ENCODE assay signal across 20 cellular contexts in genomic region chr16:88471575-88471974, GRCh38. TPM values are rescaled to one million over a fixed set of nuclear protein-coding genes. Genes with fewer than 3 reads are reported as not detected.
DNase-seq lines count a peak whose midpoint lies in the region; ATAC-seq, FAIRE-seq and TF ChIP-seq lines count a peak whose summit lies in the region.
"Had no signal": no experiment of that assay in that cellular context is flagged by ENCODE, and none has a peak within 500 bp of the region (broad histone marks: within the 10 kb centered on the region; RNA-seq: fewer than 3 reads in every experiment).

No MANE protein-coding gene starts in this region.

- no peaks in the 10 kb centered on the region for H3K9me3 ChIP-seq in CD4-positive, CD25-positive, alpha-beta regulatory T cell (ENCODE audit: control insufficient read depth in 2 of 2, low read length in 2 of 2)
- no peaks in the 10 kb centered on the region for H3K9me3 ChIP-seq in osteoblast (ENCODE audit: low read depth, low read length)
- no peaks in the 10 kb centered on the region for H3K9me3 ChIP-seq in GM23248 (ENCODE audit: low read depth)
- no peaks in the 10 kb centered on the region for H3K9me3 ChIP-seq in Peyer's patch
- H3K9me3 ChIP-seq: HAP-1, SJCRH30 had no signal

- H3F3A ChIP-seq in GM23248 (ENCODE audit: insufficient read depth) = no peaks in the 10 kb centered on the region

- no peaks in the 10 kb centered on the region for H3K27me3 ChIP-seq in CD4-positive, CD25-positive, alpha-beta regulatory T cell (ENCODE audit: control insufficient read depth, insufficient read depth, low read length)
- H3K27me3 ChIP-seq in bronchial epithelial cell (ENCODE audit: control insufficient read depth, insufficient read depth, low read length) = no peaks in the 10 kb centered on the region
- no peaks in the 10 kb centered on the region for H3K27me3 ChIP-seq in osteoblast (ENCODE audit: insufficient read depth, low read length)
- no peaks in the 10 kb centered on the region for H3K27me3 ChIP-seq in GM23248 (replicated peaks; ENCODE audit: insufficient read depth)
- no peaks in the 10 kb centered on the region for H3K27me3 ChIP-seq in Peyer's patch
- H3K27me3 ChIP-seq: SJCRH30 had no signal

- no peak overlapping the region for H3K4me2 ChIP-seq in osteoblast (ENCODE audit: insufficient read depth, low read length)
- no peak overlapping the region for H3K4me2 ChIP-seq in GM23248 (ENCODE audit: unreplicated experiment)

- H3K4me3 Mint-ChIP-seq in CD4-positive, CD25-positive, alpha-beta regulatory T cell = no peak overlapping the region

- TF ChIP-seq CTCF in bronchial epithelial cell (IDR thresholded peaks at IDR 0.05; ENCODE audit: insufficient read depth, low read length, severe bottlenecking) (no peak), osteoblast (IDR thresholded peaks at IDR 0.05; ENCODE audit: extremely low read depth, low read depth, low read length) (no peak), Peyer's patch (IDR thresholded peaks at IDR 0.05) (no peak)

- in situ Hi-C loops in GM23248 (cut with MboI) = no loop called here

- no peaks in the 10 kb centered on the region for H3K36me3 ChIP-seq in CD4-positive, CD25-positive, alpha-beta regulatory T cell (ENCODE audit: control insufficient read depth, insufficient read depth, low read length)
- no peaks in the 10 kb centered on the region for H3K36me3 ChIP-seq in bronchial epithelial cell (ENCODE audit: control insufficient read depth, insufficient read depth, low read length)
- H3K36me3 ChIP-seq in osteoblast (ENCODE audit: insufficient read depth, low read length) = no peaks in the 10 kb centered on the region
- no peaks in the 10 kb centered on the region for H3K36me3 ChIP-seq in GM23248 (ENCODE audit: low read depth)
- H3K36me3 ChIP-seq in Peyer's patch = no peaks in the 10 kb centered on the region
- H3K36me3 ChIP-seq: HAP-1, SJCRH30 had no signal

- ATAC-seq in CD4-positive, CD25-positive, alpha-beta regulatory T cell (ENCODE audit: low read depth in 2 of 2) = no peak
- ATAC-seq in activated naive CD4-positive, alpha-beta T cell treated with anti-CD3 and anti-CD28 coated beads, Interleukin-2, amount 50 U/mL, for 72 hours = no peak

- H3K27ac Mint-ChIP-seq in CD4-positive, CD25-positive, alpha-beta regulatory T cell = peak overlapping the region in 1 of 3 donors; percentile 92
- H3K27ac Mint-ChIP-seq in activated naive CD4-positive, alpha-beta T cell treated with anti-CD3 and anti-CD28 coated beads, Interleukin-2, amount 50 U/mL, for 72 hours = no peak overlapping the region

- H3K9ac ChIP-seq in GM23248 = no peak overlapping the region

- peaks cover 0 to 6% (median 0%) of the 10 kb centered on the region in 7 donors for H3K9me3 Mint-ChIP-seq in CD4-positive, CD25-positive, alpha-beta regulatory T cell
- no peaks in the 10 kb centered on the region for H3K9me3 Mint-ChIP-seq in activated naive CD4-positive, alpha-beta T cell treated with anti-CD3 and anti-CD28 coated beads, Interleukin-2, amount 50 U/mL, for 72 hours

- H3K27me3 Mint-ChIP-seq in CD4-positive, CD25-positive, alpha-beta regulatory T cell = peaks cover 10% of the 10 kb centered on the region

- no peaks in the 10 kb centered on the region for H3K9me2 ChIP-seq in GM23248 (ENCODE audit: insufficient read depth)

- H3K79me2 ChIP-seq in osteoblast (ENCODE audit: insufficient read depth, low read length) (no peaks in the 10 kb centered on the region), GM23248 (ENCODE audit: insufficient read depth) (no peaks in the 10 kb centered on the region)

- H4K20me1 ChIP-seq in osteoblast (ENCODE audit: insufficient read depth, low read length) = peaks cover 9% of the 10 kb centered on the region
- no peaks in the 10 kb centered on the region for H4K20me1 ChIP-seq in GM23248 (ENCODE audit: insufficient read depth)

- FAIRE-seq in bronchial epithelial cell (lab: Jason Lieb, UNC) = no peak
- FAIRE-seq: GM12891, GM18507, GM19239 had no signal

- H2AFZ ChIP-seq in osteoblast (ENCODE audit: low read length) (no peak overlapping the region), GM23248 (no peak overlapping the region)

- DNase-seq in CD4-positive, CD25-positive, alpha-beta regulatory T cell = no peak
- DNase-seq in HPDE6-E6E7 (ENCODE audit: extremely low spot score) (peak; percentile 41), bronchial epithelial cell (ENCODE audit: low read depth) (peak; percentile 15), osteoblast (ENCODE audit: insufficient read length, low spot score, missing footprints) (peak; percentile 91), GM23248 (no peak), Peyer's patch (no peak)
- DNase-seq in activated naive CD4-positive, alpha-beta T cell treated with anti-CD3 and anti-CD28 coated beads, Interleukin-2, amount 50 U/mL, for 72 hours (ENCODE audit: low spot score in 2 of 2) = no peak
- DNase-seq: ACHN, DMS 273 treated with DMSO at 0.1 percent for 48 hours, GF-D8, IMR-90, NCI-H187, NCI-H345, NCI-H69, RPMI8226, SJCRH30 had no signal

- H3K36me3 Mint-ChIP-seq in CD4-positive, CD25-positive, alpha-beta regulatory T cell = no peaks in the 10 kb centered on the region
- H3K36me3 Mint-ChIP-seq in activated naive CD4-positive, alpha-beta T cell treated with anti-CD3 and anti-CD28 coated beads, Interleukin-2, amount 50 U/mL, for 72 hours = no peaks in the 10 kb centered on the region

- TF ChIP-seq POLR2A in Peyer's patch (IDR thresholded peaks at IDR 0.05) = no peak

- no peak overlapping the region for H3K4me3 ChIP-seq in CD4-positive, CD25-positive, alpha-beta regulatory T cell (ENCODE audit: low read depth, low read length)
- H3K4me3 ChIP-seq in bronchial epithelial cell (ENCODE audit: low read depth, low read length) (no peak overlapping the region), osteoblast (ENCODE audit: insufficient read depth, low read length) (no peak overlapping the region), GM23248 (no peak overlapping the region), Peyer's patch (no peak overlapping the region)
- H3K4me3 ChIP-seq: HAP-1, SJCRH30 had no signal

- peak overlapping the region; percentile 88 for H3K27ac ChIP-seq in CD4-positive, CD25-positive, alpha-beta regulatory T cell (ENCODE audit: insufficient read depth, low read length, poor library complexity, severe bottlenecking)
- no peak overlapping the region for H3K27ac ChIP-seq in osteoblast (ENCODE audit: low read depth, low read length)
- no peak overlapping the region for H3K27ac ChIP-seq in GM23248
- peak overlapping the region in 1 of 4 donors; percentile 5 for H3K27ac ChIP-seq in Peyer's patch
- H3K27ac ChIP-seq: SJCRH30 had no signal

- peaks cover 51% of the 10 kb centered on the region for H3K4me1 ChIP-seq in CD4-positive, CD25-positive, alpha-beta regulatory T cell (ENCODE audit: control insufficient read depth, insufficient read depth, low read length, poor library complexity, severe bottlenecking)
- H3K4me1 ChIP-seq in osteoblast (ENCODE audit: insufficient read depth, low read length) (no peaks in the 10 kb centered on the region), GM23248 (ENCODE audit: insufficient read depth) (no peaks in the 10 kb centered on the region), Peyer's patch (peaks cover 0 to 22% (median 10%) of the 10 kb centered on the region in 4 donors)
- H3K4me1 ChIP-seq: HAP-1 had no signal

- WGBS in GM23248 (ENCODE audit: low coverage in 1 of 2, low lambda C conversion rate in 2 of 2, missing lambda C conversion rate in 2 of 2), 2 experiments = 88 to 97% methylated on average over 9 to 16 of the region's 16 CpGs

- H3K4me1 Mint-ChIP-seq in CD4-positive, CD25-positive, alpha-beta regulatory T cell = peaks cover 6 to 54% (median 21%) of the 10 kb centered on the region in 4 donors

RNA-seq across cellular contexts. Expression of gene ZFPM1, which starts 18.5 kb away (rescaled TPM):
- total RNA-seq in CD4-positive, CD25-positive, alpha-beta regulatory T cell = 30.2 TPM
- polyA plus RNA-seq in CD4-positive, CD25-positive, alpha-beta regulatory T cell = under 1 TPM; 0.07 to 0.41 (median 0.13) TPM
- total RNA-seq in bronchial epithelial cell = 0.79 and 1.7 TPM in 2 replicates
- 0.88 and 2.2 TPM in 2 replicates for total RNA-seq in osteoblast
- total RNA-seq in GM23248 (2014; rRNA removed; shearing (Covaris generic)) = 0.25 and 2.4 TPM in 2 replicates
- 0.06 and 0.14 TPM in 2 replicates for polyA plus RNA-seq in GM23248 (2016; fragmentation: Nextera tagmentation; extraction: Ambion mirVana)
- total RNA-seq in activated naive CD4-positive, alpha-beta T cell treated with anti-CD3 and anti-CD28 coated beads, Interleukin-2, amount 50 U/mL, for 72 hours = 10 to 100 TPM; 15.5 to 25.1 TPM
- total RNA-seq in Peyer's patch = 1 to 10 TPM; 3.0 to 7.9 (median 4.9) TPM

Comparison
In these comparisons a context has a peak if more than half of its experiments do, and no peak if none do; other contexts are left out.
1. DNase-seq: peak in HPDE6-E6E7 (single experiment), bronchial epithelial cell (single experiment) and osteoblast (single experiment); none in CD4-positive, CD25-positive, alpha-beta regulatory T cell (0 of 3), GM23248 (single experiment), activated naive CD4-positive, alpha-beta T cell treated with anti-CD3 and anti-CD28 coated beads, Interleukin-2, amount 50 U/mL, for 72 hours (0 of 2) and Peyer's patch (0 of 3).